Comparison of ENCODE assay signal across 24 cellular contexts in the genomic region with DNA sequence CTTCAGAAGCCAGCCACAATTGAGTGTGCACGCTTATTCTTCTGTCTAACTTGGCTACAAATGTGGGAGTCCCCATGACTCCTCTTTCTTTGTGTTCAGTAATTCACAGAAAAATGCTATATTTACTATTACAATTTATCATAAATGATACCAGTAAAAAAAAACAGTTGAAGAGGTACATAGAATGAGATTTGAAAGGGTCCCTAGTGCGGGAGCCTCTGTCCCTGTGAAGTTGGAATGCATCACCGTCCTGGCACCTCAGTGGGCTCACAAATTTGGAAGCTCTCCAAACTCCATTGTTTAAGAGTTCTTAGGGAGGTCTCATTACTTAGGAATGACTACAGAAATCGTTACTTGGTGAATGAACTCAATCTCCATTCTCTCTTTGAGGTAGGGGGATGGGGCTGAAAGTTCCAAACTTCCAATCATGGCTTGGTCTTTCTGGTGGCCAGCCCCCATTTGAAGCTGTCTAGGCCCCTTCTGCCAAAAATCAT.
"Had no signal": no experiment of that assay in that cellular context is flagged by ENCODE, and none has a peak within 500 bp of the region (broad histone marks: within the 10 kb centered on the region; RNA-seq: fewer than 3 reads in every experiment).

No MANE protein-coding gene starts in this region.

- H3K4me1 ChIP-seq: prostate gland, right atrium auricular region, upper lobe of right lung had no signal

- H3K27me3 Mint-ChIP-seq: activated CD8-positive, alpha-beta memory T cell treated with anti-CD3 and anti-CD28 coated beads, Interleukin-2, amount 10 ng/mL, durations not matched to agents 7 days and 5 days; natural killer cell treated with Interleukin-12 subunit alpha and Interleukin-12 subunit beta and Interleukin-15 and Interleukin-18, amount 100 ng/mL, for 72 hours had no signal

- H3K4me3 Mint-ChIP-seq: activated CD4-positive, alpha-beta memory T cell treated with anti-CD3 and anti-CD28 coated beads for 36 hours; activated CD8-positive, alpha-beta memory T cell treated with anti-CD3 and anti-CD28 coated beads, Interleukin-2, amount 10 ng/mL, durations not matched to agents 7 days and 5 days; activated naive CD4-positive, alpha-beta T cell treated with anti-CD3 and anti-CD28 coated beads, Interleukin-2, amount 50 U/mL, for 24 hours; dendritic cell treated with granulocyte-macrophage colony-stimulating factor and Interleukin-4, amounts not matched to agents 40 ng/mL and 50 ng/mL, for 4 days; natural killer cell treated with Interleukin-12 subunit alpha and Interleukin-12 subunit beta and Interleukin-15 and Interleukin-18, amount 100 ng/mL, for 72 hours; T-helper 1 cell treated with Interleukin-12 subunit alpha and Interleukin-12 subunit beta and Interleukin-4 antibody, amounts not matched to agents 30 μg/mL and 1 μg/mL, for 36 hours had no signal

- H3K36me3 ChIP-seq: brain microvascular endothelial cell, neutrophil, ovary, prostate gland, right atrium auricular region, upper lobe of right lung had no signal

- DNase-seq: activated CD4-positive, alpha-beta memory T cell treated with anti-CD3 and anti-CD28 coated beads for 36 hours; activated CD4-positive, alpha-beta T cell treated with anti-CD3 and anti-CD28 coated beads for 4 hours; activated CD4-positive, CD25-positive, alpha-beta regulatory T cell; activated CD8-positive, alpha-beta memory T cell treated with anti-CD3 and anti-CD28 coated beads, Interleukin-2, amount 10 ng/mL, durations not matched to agents 7 days and 5 days; activated gamma-delta T cell treated with Interleukin-2 at 50 U/mL for 16 hours; activated T-cell treated with anti-CD3 and anti-CD28 coated beads for 4 hours; anterior cingulate cortex; brain microvascular endothelial cell; caudate nucleus; effector CD4-positive, alpha-beta T cell; foreskin keratinocyte; left ventricle myocardium superior; ovary; stimulated activated CD4-positive, alpha-beta T cell treated with anti-CD3 and anti-CD28 coated beads, Interleukin-4, amount 100 ng/mL, for 24 hours; stimulated activated naive CD8-positive, alpha-beta T cell treated with anti-CD3 and anti-CD28 coated beads, Interleukin-15, Interleukin-2, amounts not matched to agents 100 U/mL and 50 U/mL, for 24 hours; T1000; upper lobe of right lung had no signal

- H3K4me3 ChIP-seq: ovary, prostate gland, right atrium auricular region, upper lobe of right lung had no signal

- H3K9me3 Mint-ChIP-seq: T-helper 1 cell treated with Interleukin-12 subunit alpha and Interleukin-12 subunit beta and Interleukin-4 antibody, amounts not matched to agents 30 μg/mL and 1 μg/mL, for 36 hours had no signal

- H3K27ac Mint-ChIP-seq: activated CD4-positive, alpha-beta memory T cell treated with anti-CD3 and anti-CD28 coated beads for 36 hours; activated CD8-positive, alpha-beta memory T cell treated with anti-CD3 and anti-CD28 coated beads, Interleukin-2, amount 10 ng/mL, durations not matched to agents 7 days and 5 days; activated naive CD4-positive, alpha-beta T cell treated with anti-CD3 and anti-CD28 coated beads, Interleukin-2, amount 50 U/mL, for 24 hours; dendritic cell treated with granulocyte-macrophage colony-stimulating factor and Interleukin-4, amounts not matched to agents 40 ng/mL and 50 ng/mL, for 4 days; natural killer cell treated with Interleukin-12 subunit alpha and Interleukin-12 subunit beta and Interleukin-15 and Interleukin-18, amount 100 ng/mL, for 72 hours; T-helper 1 cell treated with Interleukin-12 subunit alpha and Interleukin-12 subunit beta and Interleukin-4 antibody, amounts not matched to agents 30 μg/mL and 1 μg/mL, for 36 hours had no signal

- H3K27ac ChIP-seq: brain microvascular endothelial cell, foreskin keratinocyte, neutrophil, ovary, prostate gland, right atrium auricular region, upper lobe of right lung had no signal

- H3K9me3 ChIP-seq: neutrophil, ovary, prostate gland, right atrium auricular region, upper lobe of right lung had no signal

- H3K4me1 Mint-ChIP-seq: activated CD8-positive, alpha-beta memory T cell treated with anti-CD3 and anti-CD28 coated beads, Interleukin-2, amount 10 ng/mL, durations not matched to agents 7 days and 5 days; activated naive CD4-positive, alpha-beta T cell treated with anti-CD3 and anti-CD28 coated beads, Interleukin-2, amount 50 U/mL, for 24 hours had no signal

- H3K27me3 ChIP-seq: brain microvascular endothelial cell, foreskin keratinocyte, neutrophil, ovary, right atrium auricular region, upper lobe of right lung had no signal

- H3K36me3 Mint-ChIP-seq: activated CD4-positive, alpha-beta memory T cell treated with anti-CD3 and anti-CD28 coated beads for 36 hours; activated CD8-positive, alpha-beta memory T cell treated with anti-CD3 and anti-CD28 coated beads, Interleukin-2, amount 10 ng/mL, durations not matched to agents 7 days and 5 days; activated naive CD4-positive, alpha-beta T cell treated with anti-CD3 and anti-CD28 coated beads, Interleukin-2, amount 50 U/mL, for 24 hours; natural killer cell treated with Interleukin-12 subunit alpha and Interleukin-12 subunit beta and Interleukin-15 and Interleukin-18, amount 100 ng/mL, for 72 hours had no signal
